In the genomic region with DNA sequence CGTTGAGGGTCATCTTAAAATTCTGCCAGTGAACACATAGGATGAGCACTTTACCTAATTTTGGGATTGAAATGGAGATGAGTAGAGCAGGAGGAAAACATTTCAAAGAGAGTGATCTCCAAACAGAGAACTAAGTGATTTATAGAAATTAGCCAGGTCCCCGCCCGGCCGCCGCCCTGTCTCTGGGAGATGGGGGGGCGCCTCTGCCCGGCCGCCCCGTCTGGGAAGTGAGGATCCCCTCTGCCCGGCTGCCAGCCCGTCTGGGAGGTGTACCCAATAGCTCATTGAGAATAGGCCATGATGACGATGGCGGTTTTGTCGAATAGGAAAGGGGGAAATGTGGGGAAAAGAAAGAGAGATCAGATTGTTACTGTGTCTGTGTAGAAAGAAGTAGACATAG, we compare ENCODE assay signal across 8 cellular contexts.
"Had no signal": no experiment of that assay in that cellular context is flagged by ENCODE, and none has a peak within 500 bp of the region (broad histone marks: within the 10 kb centered on the region; RNA-seq: fewer than 3 reads in every experiment).

No MANE protein-coding gene starts in this region.

- DNase-seq: GDM1, GF-D8 had no signal

- H3K4me3 ChIP-seq: GM12878 had no signal

- FAIRE-seq: G401.6, GM12878, GM12891, GM12892, GM18507, GM19239 had no signal
